ENCODE assay signal across 14 cellular contexts in the genomic region with DNA sequence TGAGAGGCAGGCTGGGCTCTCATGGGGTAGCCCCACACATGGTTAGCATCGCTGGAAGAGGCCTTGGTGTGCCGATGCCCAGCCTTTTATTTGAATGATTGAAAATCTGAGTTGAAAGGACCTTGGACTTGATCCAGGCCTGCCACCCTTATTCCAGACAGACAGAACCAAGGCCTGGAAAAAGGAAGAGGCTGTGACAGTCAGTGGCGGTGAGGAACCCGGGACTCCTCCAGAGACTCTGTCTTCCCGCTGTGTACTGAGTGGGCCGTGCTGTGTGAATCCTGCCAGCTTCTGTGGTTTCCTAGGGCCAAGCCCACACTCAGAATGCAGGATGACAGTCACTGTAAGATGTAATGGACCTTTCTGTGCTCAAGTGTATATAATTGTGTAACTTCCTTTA.
DNase-seq lines count a peak whose midpoint lies in the region; TF ChIP-seq lines count a peak whose summit lies in the region.
"Had no signal": no experiment of that assay in that cellular context is flagged by ENCODE, and none has a peak within 500 bp of the region (broad histone marks: within the 10 kb centered on the region; RNA-seq: fewer than 3 reads in every experiment).

No MANE protein-coding gene starts in this region.

- 90 to 100% methylated on average over 1 to 6 of the region's 6 CpGs for WGBS in endodermal cell (ENCODE audit: insufficient coverage in 1 of 2, insufficient read length in 1 of 2), 2 experiments

- H3K27me3 Mint-ChIP-seq in endodermal cell (ENCODE audit: insufficient read depth) = no peaks in the 10 kb centered on the region

- no peak overlapping the region for H3K9ac ChIP-seq in endodermal cell (ENCODE audit: extremely low read depth, low read length, poor library complexity, severe bottlenecking)

- TF ChIP-seq CTCF in endodermal cell (conservative IDR thresholded peaks at IDR 0.05) = no peak
- no peak for TF ChIP-seq CTCF in WERI-Rb-1 (IDR thresholded peaks at IDR 0.05; ENCODE audit: low read depth, low read length)

- peak; percentile 38 for DNase-seq in stimulated activated CD4-positive, alpha-beta T cell treated with anti-CD3 and anti-CD28 coated beads, Interleukin-15, amount 100 ng/mL, for 24 hours
- DNase-seq in stimulated activated CD4-positive, alpha-beta T cell treated with anti-CD3 and anti-CD28 coated beads, Interleukin-2, amount 100 ng/mL, for 48 hours = no peak
- DNase-seq in UCSD-AML1 (lab: John Stamatoyannopoulos, UW; ENCODE audit: unreplicated experiment) = peak; percentile 43
- no peak for DNase-seq in endodermal cell
- no peak for DNase-seq in WERI-Rb-1
- DNase-seq in iPS-NIHi11 (ENCODE audit: low spot score) = no peak
- no peak for DNase-seq in NCI-H2107 treated with DMSO at 0.1 percent for 48 hours (lab: John Stamatoyannopoulos, UW; ENCODE audit: unreplicated experiment)
- no peak for DNase-seq in NCI-H748 treated with DMSO at 0.1 percent for 48 hours (lab: John Stamatoyannopoulos, UW)
- DNase-seq: amniotic stem cell, NCI-H446 treated with DMSO at 0.1 percent for 48 hours, SHP77 had no signal

- no peak overlapping the region for H3K27ac Mint-ChIP-seq in endodermal cell
- H3K27ac Mint-ChIP-seq: WTC11 had no signal

- H3K4me3 ChIP-seq in endodermal cell (ENCODE audit: low read length) = no peak overlapping the region
- no peak overlapping the region for H3K4me3 ChIP-seq in WERI-Rb-1 (ENCODE audit: low read depth, low read length)

- H3K4me3 Mint-ChIP-seq in endodermal cell = no peak overlapping the region
- H3K4me3 Mint-ChIP-seq: CD14-positive monocyte, WTC11 had no signal

- no peaks in the 10 kb centered on the region for H3K9me3 Mint-ChIP-seq in endodermal cell
- H3K9me3 Mint-ChIP-seq: WTC11 had no signal

- H3K36me3 ChIP-seq in endodermal cell (ENCODE audit: control insufficient read depth, insufficient read depth, low read length) = no peaks in the 10 kb centered on the region
- no peaks in the 10 kb centered on the region for H3K36me3 ChIP-seq in WERI-Rb-1
- H3K36me3 ChIP-seq: neutrophil had no signal

- no peaks in the 10 kb centered on the region for H3K36me3 Mint-ChIP-seq in endodermal cell (ENCODE audit: low read depth)
- H3K36me3 Mint-ChIP-seq: CD14-positive monocyte, WTC11 had no signal

- peak overlapping the region; percentile 55 for H3K27ac ChIP-seq in endodermal cell (ENCODE audit: low read depth, low read length)
- H3K27ac ChIP-seq in WERI-Rb-1 = no peak overlapping the region
- H3K27ac ChIP-seq: neutrophil had no signal

- H3K27me3 ChIP-seq in endodermal cell (ENCODE audit: control insufficient read depth, insufficient read depth, low read length, poor library complexity, severe bottlenecking) (no peaks in the 10 kb centered on the region), WERI-Rb-1 (ENCODE audit: insufficient read depth, low read depth, severe bottlenecking) (no peaks in the 10 kb centered on the region)
- H3K27me3 ChIP-seq: neutrophil had no signal

- peaks cover 6% of the 10 kb centered on the region for H3K4me1 Mint-ChIP-seq in endodermal cell

- no peaks in the 10 kb centered on the region for H3K4me1 ChIP-seq in endodermal cell (ENCODE audit: control insufficient read depth, insufficient read depth, low read length)

- H3K9me3 ChIP-seq in endodermal cell (ENCODE audit: control insufficient read depth, low read length) (no peaks in the 10 kb centered on the region), WERI-Rb-1 (ENCODE audit: severe bottlenecking) (no peaks in the 10 kb centered on the region)
- H3K9me3 ChIP-seq: neutrophil had no signal

Comparison
In these comparisons a context has a peak if more than half of its experiments do, and no peak if none do; other contexts are left out.
1. DNase-seq: peak in stimulated activated CD4-positive, alpha-beta T cell treated with anti-CD3 and anti-CD28 coated beads, Interleukin-15, amount 100 ng/mL, for 24 hours (single experiment) and UCSD-AML1 (single experiment); none in stimulated activated CD4-positive, alpha-beta T cell treated with anti-CD3 and anti-CD28 coated beads, Interleukin-2, amount 100 ng/mL, for 48 hours (0 of 2), endodermal cell (single experiment), WERI-Rb-1 (single experiment), iPS-NIHi11 (single experiment), NCI-H2107 treated with DMSO at 0.1 percent for 48 hours (single experiment) and NCI-H748 treated with DMSO at 0.1 percent for 48 hours (single experiment).